In genomic region chr4:40976343-40976742, GRCh38 we compare ENCODE assay signal across 7 cellular contexts.
DNase-seq lines count a peak whose midpoint lies in the region; ATAC-seq, FAIRE-seq and TF ChIP-seq lines count a peak whose summit lies in the region.

No MANE protein-coding gene starts in this region.

- H3K4me3 Mint-ChIP-seq in neural progenitor cell, result no peak overlapping the region

- no peaks in the 10 kb centered on the region for H3K4me1 Mint-ChIP-seq in neural progenitor cell

- POLR2A ChIA-PET in OCI-LY7 (lab: Charles Lee), result interaction anchor here (0.7 to 11.2 kb wide), 9 partner anchors 10 to 918 kb away, joined by 3 to 127 read pairs (median 5); partner anchors contain the start of genes APBB2 and UCHL1
- POLR2A ChIA-PET in endothelial cell of umbilical vein (lab: Charles Lee), result interaction anchor here (0.7 kb wide), 1 partner anchor 184 kb away, joined by 3 read pairs; no protein-coding TSS in a partner anchor

- H3K4me3 ChIP-seq in GM06990 (replicated peaks; ENCODE audit: low read depth, low read length) (no peak overlapping the region), OCI-LY7 (ENCODE audit: low read depth, low read length, poor library complexity, severe bottlenecking) (no peak overlapping the region), endothelial cell of umbilical vein (replicated peaks in 1 of 3; ENCODE audit: insufficient read depth in 1 of 3, low read depth in 1 of 3, low read length in 3 of 3) (no peak overlapping the region), neural progenitor cell (no peak overlapping the region)

- H2AFZ ChIP-seq in OCI-LY7 (ENCODE audit: low read length) (no peak overlapping the region; the same call in 1 of the 2 replicates), endothelial cell of umbilical vein (ENCODE audit: low read depth, low read length) (no peak overlapping the region), neural progenitor cell (replicated peaks) (no peak overlapping the region)

- BruUV-seq in OCI-LY7 (replicated peaks; lab: Mats Ljungman, UMichigan), result no TSS peak
- BruUV-seq in endothelial cell of umbilical vein (replicated peaks; lab: Mats Ljungman, UMichigan), result no TSS peak

- no peaks in the 10 kb centered on the region for H3K27me3 ChIP-seq in GM06990 (replicated peaks; ENCODE audit: control insufficient read depth, insufficient read depth, low read length)
- no peaks in the 10 kb centered on the region for H3K27me3 ChIP-seq in endothelial cell of umbilical vein (ENCODE audit: control insufficient read depth in 2 of 2, insufficient read depth in 2 of 2, low read length in 2 of 2)
- no peaks in the 10 kb centered on the region for H3K27me3 ChIP-seq in neural progenitor cell

- no peaks in the 10 kb centered on the region for H3F3A ChIP-seq in neural progenitor cell (ENCODE audit: low read depth)

- H3K9me1 ChIP-seq in endothelial cell of umbilical vein (replicated peaks; ENCODE audit: control insufficient read depth, extremely low read depth, insufficient read depth, low read length), result no peaks in the 10 kb centered on the region

- TF ChIP-seq CTCF in GM06990 (IDR thresholded peaks at IDR 0.05; ENCODE audit: insufficient read depth, low read length, poor library complexity, severe bottlenecking) (peak; percentile 66), OCI-LY7 (conservative IDR thresholded peaks at IDR 0.05; ENCODE audit: low read length) (peak; percentile 96), endothelial cell of umbilical vein (IDR thresholded peaks at IDR 0.05; ENCODE audit: extremely low read depth in 1 of 2, insufficient read depth in 1 of 2, low read depth in 1 of 2, low read length in 2 of 2) (peak; percentile 37 to 44), neural progenitor cell (IDR thresholded peaks at IDR 0.05) (peak; percentile 85)

- peak; percentile 68 for FAIRE-seq in endothelial cell of umbilical vein (lab: Jason Lieb, UNC)

- CTCF ChIA-PET in OCI-LY7 (lab: Charles Lee; ENCODE audit: unreplicated experiment) (interaction anchor here (0.6 to 1.4 kb wide), 5 partner anchors 16 to 238 kb away, joined by 3 to 4 read pairs (median 3); partner anchors contain the start of gene APBB2), endothelial cell of umbilical vein (lab: Charles Lee) (interaction anchor here (0.6 to 9.3 kb wide), 59 partner anchors 9 to 303 kb away, joined by 3 to 179 read pairs (median 5); partner anchors contain the start of gene APBB2)

- no peaks in the 10 kb centered on the region for H3K9me2 ChIP-seq in OCI-LY7 (ENCODE audit: insufficient read depth, low read length)

- DNase-seq in GM06990 (ENCODE audit: extremely low read depth, insufficient read length) (no peak), OCI-LY7 (ENCODE audit: low spot score) (peak; percentile 75), endothelial cell of umbilical vein (ENCODE audit: low read depth, low spot score) (peak; percentile 76), neural progenitor cell (ENCODE audit: low spot score) (peak; percentile 72)

- no peak overlapping the region for H3K27ac ChIP-seq in OCI-LY7 (ENCODE audit: low read depth, low read length, poor library complexity, severe bottlenecking)
- H3K27ac ChIP-seq in endothelial cell of umbilical vein (ENCODE audit: insufficient read depth, low read depth, low read length), result peak overlapping the region; percentile 5
- H3K27ac ChIP-seq in neural progenitor cell, result no peak overlapping the region

- H3K9me3 ChIP-seq in OCI-LY7 (ENCODE audit: low read length) (peaks cover 8% of the 10 kb centered on the region; the same call in 1 of the 2 replicates), endothelial cell of umbilical vein (replicated peaks; ENCODE audit: control insufficient read depth, insufficient read depth, low read length) (no peaks in the 10 kb centered on the region), neural progenitor cell (ENCODE audit: low read depth) (no peaks in the 10 kb centered on the region)

- no peaks in the 10 kb centered on the region for H3K9me3 Mint-ChIP-seq in neural progenitor cell

- intact Hi-C loops in OCI-LY7 (cut with micrococcal nuclease; ENCODE audit: unreplicated experiment), result loop anchor here (1.0 to 5.0 kb wide), 3 partner anchors 14 to 238 kb away; partner anchors contain the start of gene APBB2
- intact Hi-C loops in endothelial cell of umbilical vein (cut with micrococcal nuclease), result loop anchor here (1.0 to 5.0 kb wide), 3 partner anchors 49 to 236 kb away; no protein-coding TSS in a partner anchor

- H3K27me3 Mint-ChIP-seq in neural progenitor cell (ENCODE audit: insufficient read depth, low read depth), result no peaks in the 10 kb centered on the region

- dilution Hi-C loops in endothelial cell of umbilical vein (cut with MboI; ENCODE audit: extremely low pct_ligation_motif_present, low sequenced_read_pairs), result no loop called here

- H4K20me1 ChIP-seq in OCI-LY7 (ENCODE audit: insufficient read depth, low read length) (no peaks in the 10 kb centered on the region), endothelial cell of umbilical vein (replicated peaks; ENCODE audit: control insufficient read depth, extremely low read depth, insufficient read depth, low read length) (no peaks in the 10 kb centered on the region), neural progenitor cell (ENCODE audit: low read depth) (no peaks in the 10 kb centered on the region)

- no peak for TF ChIP-seq POLR2A in endothelial cell of umbilical vein (IDR thresholded peaks at IDR 0.05; ENCODE audit: low read depth, low read length)

- H3K4me2 ChIP-seq in OCI-LY7 (ENCODE audit: low read length), result 0 out of 2 replicates have a peak overlapping the region, but pooled peaks have one; percentile 4
- H3K4me2 ChIP-seq in endothelial cell of umbilical vein (ENCODE audit: insufficient read depth, low read length), result no peak overlapping the region
- H3K4me2 ChIP-seq in neural progenitor cell, result no peak overlapping the region

- H3K9ac ChIP-seq in endothelial cell of umbilical vein (replicated peaks; ENCODE audit: extremely low read depth, insufficient read depth, low read length) (no peak overlapping the region), neural progenitor cell (no peak overlapping the region)

- H3K36me3 ChIP-seq in GM06990 (ENCODE audit: control insufficient read depth, insufficient read depth, low read length) (no peaks in the 10 kb centered on the region), OCI-LY7 (ENCODE audit: insufficient read depth, low read length) (peaks cover 13% of the 10 kb centered on the region), endothelial cell of umbilical vein (ENCODE audit: control insufficient read depth in 2 of 2, extremely low read depth in 1 of 2, insufficient read depth in 2 of 2, low read length in 2 of 2) (no peaks in the 10 kb centered on the region), neural progenitor cell (no peaks in the 10 kb centered on the region)

- no peaks in the 10 kb centered on the region for H3K79me2 ChIP-seq in OCI-LY7 (ENCODE audit: insufficient read depth, low read depth, low read length)
- H3K79me2 ChIP-seq in endothelial cell of umbilical vein (ENCODE audit: control insufficient read depth, insufficient read depth, low read length), result peaks cover 36% of the 10 kb centered on the region
- no peaks in the 10 kb centered on the region for H3K79me2 ChIP-seq in neural progenitor cell (ENCODE audit: low read depth)

- H3K4me1 ChIP-seq in OCI-LY7 (ENCODE audit: insufficient read depth, low read length, poor library complexity, severe bottlenecking), result peaks cover 35% of the 10 kb centered on the region
- H3K4me1 ChIP-seq in endothelial cell of umbilical vein (ENCODE audit: control insufficient read depth, extremely low read depth, insufficient read depth, low read length), result peaks cover 8% of the 10 kb centered on the region
- no peaks in the 10 kb centered on the region for H3K4me1 ChIP-seq in neural progenitor cell

- no peaks in the 10 kb centered on the region for H3K36me3 Mint-ChIP-seq in neural progenitor cell

- no peak overlapping the region for H3K27ac Mint-ChIP-seq in neural progenitor cell

- ATAC-seq in HG03439 (IDR thresholded peaks at IDR 0.05; ENCODE audit: unreplicated experiment) (peak; percentile 53), HG03045 (IDR thresholded peaks at IDR 0.05; ENCODE audit: unreplicated experiment) (no peak)
- no peak for ATAC-seq in activated CD4-positive, CD25-positive, alpha-beta regulatory T cell treated with anti-CD3 and anti-CD28 coated beads, Interleukin-2, amount 50 U/mL, for 24 hours

TF ChIP-seq in endothelial cell of umbilical vein, 7 proteins besides CTCF, POLR2A, EP300 and RAD21:
- TF ChIP-seq EZH2 (IDR thresholded peaks at IDR 0.05; ENCODE audit: borderline replicate concordance, low read depth, low read length, severe bottlenecking) (no peak), MAX (IDR thresholded peaks at IDR 0.05; ENCODE audit: insufficient read depth, insufficient read length) (no peak), POLR2AphosphoS5 (IDR thresholded peaks at IDR 0.05; ENCODE audit: insufficient read depth, low read depth, low read length) (no peak), GATA2 (IDR thresholded peaks at IDR 0.05; ENCODE audit: insufficient read depth, insufficient read length, low read depth, low read length) (no peak), MYC (IDR thresholded peaks at IDR 0.05; ENCODE audit: low read depth, low read length) (no peak), FOS (IDR thresholded peaks at IDR 0.05; ENCODE audit: borderline replicate concordance, insufficient read depth, low read length) (no peak), JUN (IDR thresholded peaks at IDR 0.05; ENCODE audit: borderline replicate concordance, insufficient read depth, insufficient read length, low read depth) (no peak)

Comparison
In these comparisons a context has a peak if more than half of its experiments do, and no peak if none do; other contexts are left out.
1. CTCF ChIP-seq: peak in every context shown above with its lines; median percentile 96 in OCI-LY7; 85 in neural progenitor cell; 66 in GM06990; 40 in endothelial cell of umbilical vein.